8 cellular contexts compared by ENCODE assay signal in genomic region chr3:107235193-107235922, GRCh38.
A peak's percentile ranks its signal among the peaks of the same experiment; 100 is the strongest.
DNase-seq lines count a peak whose midpoint lies in the region; ATAC-seq and TF ChIP-seq lines count a peak whose summit lies in the region.

No MANE protein-coding gene starts in this region.

- H3K36me3 Mint-ChIP-seq in activated T-cell treated with anti-CD3 and anti-CD28 coated beads, Interleukin-2, amount 50 U/mL, for 24 hours (ENCODE audit: low read depth) = no peaks in the 10 kb centered on the region

- intact Hi-C loops in sciatic nerve (cut with DNase I) = no loop called here

- H3K27ac Mint-ChIP-seq in activated T-cell treated with anti-CD3 and anti-CD28 coated beads, Interleukin-2, amount 50 U/mL, for 24 hours = no peak overlapping the region

- ATAC-seq in SK-N-SH treated with all-trans-retinoic acid at 6 μM for 48 hours = peak; percentile 11; the same call in 2 of the 3 replicates
- ATAC-seq in sciatic nerve = peak; percentile 25
- ATAC-seq in GM19463 (IDR thresholded peaks at IDR 0.05; ENCODE audit: unreplicated experiment) = no peak

- peaks cover 17% of the 10 kb centered on the region for H3K27me3 Mint-ChIP-seq in activated T-cell treated with anti-CD3 and anti-CD28 coated beads, Interleukin-2, amount 50 U/mL, for 24 hours

- no peak for DNase-seq in activated T-cell treated with anti-CD3 and anti-CD28 coated beads, Interleukin-2, amount 50 U/mL, for 24 hours
- no peak for DNase-seq in activated T-cell treated with anti-CD3 and anti-CD28 coated beads, Interleukin-2, amount 50 U/mL, for 48 hours
- DNase-seq in globus pallidus (ENCODE audit: low spot score) (peak; percentile 63), sciatic nerve (ENCODE audit: low spot score) (no peak), NCI-H446 treated with DMSO at 0.1 percent for 48 hours (lab: John Stamatoyannopoulos, UW) (no peak), NCI-H1105 treated with DMSO at 0.1 percent for 48 hours (lab: John Stamatoyannopoulos, UW) (no peak)

- no peaks in the 10 kb centered on the region for H3K9me3 Mint-ChIP-seq in activated T-cell treated with anti-CD3 and anti-CD28 coated beads, Interleukin-2, amount 50 U/mL, for 24 hours

- H3K4me1 Mint-ChIP-seq in activated T-cell treated with anti-CD3 and anti-CD28 coated beads, Interleukin-2, amount 50 U/mL, for 24 hours (ENCODE audit: low read depth) = peaks cover 14% of the 10 kb centered on the region

- H3K4me3 Mint-ChIP-seq in activated T-cell treated with anti-CD3 and anti-CD28 coated beads, Interleukin-2, amount 50 U/mL, for 24 hours = peak overlapping the region; percentile 57

TF ChIP-seq in SK-N-SH treated with all-trans-retinoic acid at 6 μM for 48 hours, 23 proteins besides CTCF, POLR2A, EP300 and RAD21:
- TF ChIP-seq ISL1 (CRISPR knock-in tag; IDR thresholded peaks at IDR 0.05) = 0 out of 2 replicates have a peak, but pooled peaks have one; percentile 15
- no peak for TF ChIP-seq ZFP30 (CRISPR knock-in tag; IDR thresholded peaks at IDR 0.05)
- TF ChIP-seq ZNF565 (CRISPR knock-in tag; conservative IDR thresholded peaks at IDR 0.05; ENCODE audit: low read depth) = no peak
